In the genomic region with DNA sequence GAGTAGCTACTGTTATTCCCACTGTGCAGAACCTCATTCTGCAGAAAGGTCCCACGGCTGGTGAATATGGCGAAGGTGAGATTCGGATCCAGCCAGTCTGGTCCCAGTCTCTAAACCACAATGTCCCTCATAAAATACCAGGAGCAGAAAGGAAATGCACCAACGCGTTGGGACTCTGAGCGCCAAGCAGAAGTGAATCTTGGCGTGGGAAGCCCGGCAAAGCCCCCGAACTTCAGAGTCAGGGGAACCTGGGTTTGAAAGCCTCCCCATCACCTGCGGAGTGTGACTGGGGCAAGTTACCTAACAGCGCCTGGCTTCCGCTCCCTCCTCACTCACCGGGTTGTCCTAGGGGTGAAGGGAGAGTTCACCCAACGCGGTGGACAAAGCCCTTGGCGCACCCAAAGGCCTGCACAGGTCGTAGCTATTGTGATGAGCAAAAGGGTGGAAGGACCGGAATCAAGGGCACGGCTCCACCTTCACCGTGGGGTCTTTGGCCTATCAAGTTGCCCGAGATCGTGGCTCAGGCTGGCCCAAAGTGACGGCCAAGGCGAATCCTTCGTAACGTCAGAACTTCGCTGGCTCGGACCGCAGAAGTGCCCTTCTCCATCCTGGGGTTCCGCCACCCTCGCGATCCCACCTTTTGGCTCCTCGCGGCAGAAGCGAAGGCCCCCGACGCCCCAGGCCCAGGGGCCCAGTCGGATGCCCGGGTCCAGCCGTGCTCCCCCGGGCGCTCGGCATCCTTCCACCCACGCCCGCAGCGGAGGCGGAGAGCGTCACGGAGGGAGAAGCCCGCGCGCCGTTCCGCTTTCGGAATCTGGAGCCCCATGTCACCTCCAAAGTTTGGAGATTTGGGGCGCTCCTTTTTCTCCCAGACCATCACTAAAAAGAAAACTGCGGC, we compare ENCODE assay signal across 8 cellular contexts. TPM values are rescaled to one million over a fixed set of nuclear protein-coding genes. Genes with fewer than 3 reads are reported as not detected.
DNase-seq lines count a peak whose midpoint lies in the region; ATAC-seq and TF ChIP-seq lines count a peak whose summit lies in the region.

No MANE protein-coding gene starts in this region.

- H3K4me1 ChIP-seq in rectal smooth muscle tissue (ENCODE audit: control insufficient read depth, insufficient read depth, low read length): peaks cover 26% of the 10 kb centered on the region

- ATAC-seq in HG03439 (IDR thresholded peaks at IDR 0.05; ENCODE audit: unreplicated experiment): peak; percentile 20

- peak overlapping the region; percentile 92 for H3K27ac ChIP-seq in rectal smooth muscle tissue (ENCODE audit: low read depth, low read length)

- H3K36me3 ChIP-seq in GM06990 (ENCODE audit: control insufficient read depth, insufficient read depth, low read length): no peaks in the 10 kb centered on the region
- no peaks in the 10 kb centered on the region for H3K36me3 ChIP-seq in rectal smooth muscle tissue (ENCODE audit: control insufficient read depth, insufficient read depth, low read length)

- H3K4me3 ChIP-seq in GM06990 (replicated peaks; ENCODE audit: low read depth, low read length) (peak overlapping the region; percentile 91), fibroblast of the aortic adventitia (ENCODE audit: low read depth, low read length) (peak overlapping the region; percentile 80), rectal smooth muscle tissue (ENCODE audit: low read length) (peak overlapping the region; percentile 66)

- no peak overlapping the region for H3K9ac ChIP-seq in rectal smooth muscle tissue (ENCODE audit: low read length)

- DNase-seq in GM06990 (ENCODE audit: extremely low read depth, insufficient read length) (peak; percentile 61), activated T-cell treated with anti-CD3 and anti-CD28 coated beads for 1 hour (ENCODE audit: low read depth) (peak; percentile 44), fibroblast of the aortic adventitia (ENCODE audit: low read depth) (peak; percentile 18), amniotic stem cell (lab: John Stamatoyannopoulos, UW) (no peak), iPS-NIHi7 (ENCODE audit: extremely low spot score) (no peak), NCI-H187 treated with DMSO at 0.1 percent for 48 hours (lab: John Stamatoyannopoulos, UW) (no peak)

- TF ChIP-seq CTCF in GM06990 (IDR thresholded peaks at IDR 0.05; ENCODE audit: insufficient read depth, low read length, poor library complexity, severe bottlenecking): no peak
- no peak for TF ChIP-seq CTCF in fibroblast of the aortic adventitia (IDR thresholded peaks at IDR 0.05; ENCODE audit: insufficient read depth, low read length)

- no peaks in the 10 kb centered on the region for H3K27me3 ChIP-seq in GM06990 (replicated peaks; ENCODE audit: control insufficient read depth, insufficient read depth, low read length)
- no peaks in the 10 kb centered on the region for H3K27me3 ChIP-seq in rectal smooth muscle tissue (ENCODE audit: control insufficient read depth, insufficient read depth, low read length)

RNA-seq across cellular contexts. Expression of a gene that starts 0.8 kb away (rescaled TPM):
- 42.0 and 42.4 TPM in 2 replicates for total RNA-seq in fibroblast of the aortic adventitia (ENCODE audit: low replicate concordance)

RNA-seq across cellular contexts. Expression of a gene that starts 55.1 kb away (rescaled TPM):
- 48.7 and 60.1 TPM in 2 replicates for total RNA-seq in fibroblast of the aortic adventitia (ENCODE audit: low replicate concordance)

Comparison
In these comparisons a context has a peak if more than half of its experiments do, and no peak if none do; other contexts are left out.
1. DNase-seq: peak in GM06990 (single experiment), activated T-cell treated with anti-CD3 and anti-CD28 coated beads for 1 hour (single experiment) and fibroblast of the aortic adventitia (single experiment); none in amniotic stem cell (single experiment), iPS-NIHi7 (single experiment) and NCI-H187 treated with DMSO at 0.1 percent for 48 hours (single experiment).
2. Peak in every context shown above with its lines, with median percentiles within 50 percentile points of each other: H3K4me3 ChIP-seq.